ENCODE assay signal across 17 cellular contexts in the genomic region with DNA sequence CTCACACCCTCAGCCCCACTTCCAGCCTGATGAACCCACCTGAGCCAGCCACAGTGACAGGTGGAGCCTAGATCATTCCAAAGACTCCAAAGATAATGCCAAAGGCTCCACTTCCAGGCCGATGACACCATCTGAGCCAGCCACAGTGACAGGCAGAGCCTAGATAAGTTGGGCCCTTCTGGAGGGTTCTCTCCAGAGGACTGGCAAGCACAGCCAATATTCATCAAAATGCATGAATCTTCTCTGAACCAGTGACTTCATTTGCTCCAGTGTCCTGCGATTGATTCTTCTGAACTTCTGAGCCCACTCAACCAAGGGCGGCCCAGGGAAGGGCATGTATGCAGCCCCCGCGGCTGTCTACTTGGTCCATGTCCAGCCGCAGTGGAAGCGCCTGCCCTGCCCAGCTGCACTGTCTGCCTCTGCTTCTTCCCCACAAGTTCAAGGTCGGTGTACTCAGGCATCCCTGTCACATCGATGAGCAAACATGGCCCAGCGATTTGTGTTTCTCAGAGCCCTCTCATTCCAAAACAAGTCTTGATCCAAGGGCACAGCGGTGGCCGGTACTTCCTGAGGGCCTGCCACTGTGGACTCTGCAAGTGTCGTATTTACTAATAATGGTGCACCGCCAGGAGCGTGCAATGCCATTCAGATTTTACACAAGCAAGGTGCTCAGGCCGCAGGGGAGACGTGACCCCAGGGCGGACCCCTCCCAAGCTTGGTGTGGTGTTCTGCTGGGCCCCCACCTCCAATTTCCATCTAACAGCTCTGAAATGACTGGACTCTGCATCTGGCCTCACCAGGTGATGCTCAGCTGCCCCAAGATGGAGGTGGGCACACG.
DNase-seq lines count a peak whose midpoint lies in the region; ATAC-seq, FAIRE-seq and TF ChIP-seq lines count a peak whose summit lies in the region.
"Had no signal": no experiment of that assay in that cellular context is flagged by ENCODE, and none has a peak within 500 bp of the region (broad histone marks: within the 10 kb centered on the region; RNA-seq: fewer than 3 reads in every experiment).

No MANE protein-coding gene starts in this region.

- H3K27me3 ChIP-seq in BLaER1 treated with 17β-estradiol and CSF1 and Interleukin-3, amounts not matched to agents 10 nM and 100 nM: no peaks in the 10 kb centered on the region
- no peaks in the 10 kb centered on the region for H3K27me3 ChIP-seq in WERI-Rb-1 (ENCODE audit: insufficient read depth, low read depth, severe bottlenecking)
- H3K27me3 ChIP-seq in neuronal stem cell (ENCODE audit: control insufficient read depth in 3 of 3, insufficient read depth in 3 of 3, low read depth in 1 of 3, low read length in 3 of 3): no peaks in the 10 kb centered on the region
- no peaks in the 10 kb centered on the region for H3K27me3 ChIP-seq in body of pancreas

- no peak overlapping the region for H3K4me3 Mint-ChIP-seq in Calu3 (ENCODE audit: low read depth, unreplicated experiment)
- H3K4me3 Mint-ChIP-seq: CD4-positive, CD25-positive, alpha-beta regulatory T cell; HFFc6 had no signal

- H2BK5ac ChIP-seq in neuronal stem cell (ENCODE audit: low read length): no peak overlapping the region

- H3K27ac ChIP-seq in BLaER1 treated with 17β-estradiol and CSF1 and Interleukin-3, amounts not matched to agents 10 nM and 100 nM: no peak overlapping the region
- 0 out of 2 replicates have a peak overlapping the region, but pooled peaks have one; percentile 17 for H3K27ac ChIP-seq in WERI-Rb-1
- no peak overlapping the region for H3K27ac ChIP-seq in neuronal stem cell (replicated peaks; ENCODE audit: low read length)
- H3K27ac ChIP-seq in body of pancreas: no peak overlapping the region

- H3K79me1 ChIP-seq in neuronal stem cell (ENCODE audit: low read depth, low read length): peaks cover 24% of the 10 kb centered on the region

- no CpG with 5 or more reads among the region's 19 CpGs for WGBS in neuronal stem cell (ENCODE audit: extremely low coverage in 2 of 2, insufficient read length in 2 of 2, insufficient replicate concordance in 1 of 2), 2 donors
- 79 to 87% methylated on average over 11 to 19 of the region's 19 CpGs for WGBS in body of pancreas, 2 donors

- peak overlapping the region in 8 of 11 experiments; percentile 67 to 91 (median 81); a peak in 12 of 22 replicates for H3K4me2 ChIP-seq in BLaER1 treated with 17β-estradiol and CSF1 and Interleukin-3, amounts not matched to agents 10 nM and 100 nM
- no peak overlapping the region for H3K4me2 ChIP-seq in neuronal stem cell (ENCODE audit: insufficient read depth, low read length, poor library complexity, severe bottlenecking)

- no peak overlapping the region for H4K91ac ChIP-seq in neuronal stem cell (ENCODE audit: low read depth, low read length, poor library complexity)

- no peak overlapping the region for H3K4me3 ChIP-seq in BLaER1 treated with 17β-estradiol and CSF1 and Interleukin-3, amounts not matched to agents 10 nM and 100 nM
- H3K4me3 ChIP-seq in WERI-Rb-1 (ENCODE audit: low read depth, low read length) (no peak overlapping the region), neuronal stem cell (ENCODE audit: low read length in 2 of 2) (no peak overlapping the region), body of pancreas (no peak overlapping the region)

- no peak overlapping the region for H2BK120ac ChIP-seq in neuronal stem cell (ENCODE audit: low read depth, low read length)

- no peak overlapping the region for H3K14ac ChIP-seq in neuronal stem cell (ENCODE audit: low read length)

- H3K18ac ChIP-seq in neuronal stem cell (ENCODE audit: low read length): peak overlapping the region; percentile 84

- H3K23ac ChIP-seq in neuronal stem cell (ENCODE audit: low read depth, low read length, poor library complexity): peak overlapping the region; percentile 50

- H3K27me3 Mint-ChIP-seq in Calu3 (ENCODE audit: unreplicated experiment): no peaks in the 10 kb centered on the region
- H3K27me3 Mint-ChIP-seq: CD4-positive, CD25-positive, alpha-beta regulatory T cell had no signal

- no peak overlapping the region for H3K9ac ChIP-seq in BLaER1 treated with 17β-estradiol and CSF1 and Interleukin-3, amounts not matched to agents 10 nM and 100 nM
- no peak overlapping the region for H3K9ac ChIP-seq in neuronal stem cell (ENCODE audit: low read depth, low read length, poor library complexity)

- no peak overlapping the region for H3K27ac Mint-ChIP-seq in Calu3 (ENCODE audit: unreplicated experiment)
- H3K27ac Mint-ChIP-seq: HFFc6 had no signal

- no peak overlapping the region for H2AFZ ChIP-seq in neuronal stem cell (ENCODE audit: low read length)

- peak overlapping the region; percentile 61 for H2BK12ac ChIP-seq in neuronal stem cell (ENCODE audit: low read length)

- peak overlapping the region; percentile 68 for H2AK5ac ChIP-seq in neuronal stem cell (ENCODE audit: low read depth, low read length)

- H4K20me1 ChIP-seq in BLaER1 treated with 17β-estradiol and CSF1 and Interleukin-3, amounts not matched to agents 10 nM and 100 nM: peaks cover 56 to 100% (median 96%) of the 10 kb centered on the region in 11 experiments; a peak in 21 of 22 replicates

- H3K4me1 ChIP-seq in BLaER1 treated with 17β-estradiol and CSF1 and Interleukin-3, amounts not matched to agents 10 nM and 100 nM: peaks cover 34 to 82% (median 63%) of the 10 kb centered on the region in 10 experiments
- H3K4me1 ChIP-seq in neuronal stem cell (ENCODE audit: control insufficient read depth in 2 of 2, insufficient read depth in 1 of 2, low read depth in 1 of 2, low read length in 2 of 2) (peaks cover 58 to 65% of the 10 kb centered on the region in 2 donors), body of pancreas (peaks cover 51% of the 10 kb centered on the region)

- H3K4me1 Mint-ChIP-seq in Calu3 (ENCODE audit: low read depth, unreplicated experiment): peaks cover 8% of the 10 kb centered on the region

- H4K8ac ChIP-seq in neuronal stem cell (ENCODE audit: low read depth, low read length): no peak overlapping the region

- DNase-seq in WERI-Rb-1 (no peak), left lobe of liver (ENCODE audit: low spot score) (peak; percentile 87), neuronal stem cell (ENCODE audit: low spot score) (no peak), Calu3 (no peak), body of pancreas (no peak), GM12892 (ENCODE audit: insufficient read length) (no peak), cardiac septum (ENCODE audit: low spot score) (no peak)
- DNase-seq: CD4-positive, CD25-positive, alpha-beta regulatory T cell; DND-41; GF-D8; GOT3; HFFc6; Karpas-422; NCI-H2029; NCI-H524 treated with DMSO at 0.1 percent for 48 hours had no signal

- CTCF ChIA-PET in Calu3 (lab: Charles Lee): no interaction called here

- TF ChIP-seq CTCF in WERI-Rb-1 (IDR thresholded peaks at IDR 0.05; ENCODE audit: low read depth, low read length) (no peak), Calu3 (IDR thresholded peaks at IDR 0.05; ENCODE audit: unreplicated experiment) (no peak), body of pancreas (IDR thresholded peaks at IDR 0.05) (no peak)

- H3K4ac ChIP-seq in neuronal stem cell (ENCODE audit: low read length): no peak overlapping the region

- intact Hi-C loops in Calu3 (cut with micrococcal nuclease; ENCODE audit: unreplicated experiment) (no loop called here), body of pancreas (cut with DNase I) (no loop called here), cardiac septum (cut with DNase I) (no loop called here)

- FAIRE-seq in GM12892 (lab: Jason Lieb, UNC): no peak
- FAIRE-seq: A204.1 had no signal

- H3K36me3 ChIP-seq in BLaER1 treated with 17β-estradiol and CSF1 and Interleukin-3, amounts not matched to agents 10 nM and 100 nM: no peaks in the 10 kb centered on the region
- H3K36me3 ChIP-seq in WERI-Rb-1: no peaks in the 10 kb centered on the region; the same call in none of the 2 replicates
- no peaks in the 10 kb centered on the region for H3K36me3 ChIP-seq in neuronal stem cell (replicated peaks in 1 of 2; ENCODE audit: control insufficient read depth in 2 of 2, insufficient read depth in 2 of 2, low read length in 2 of 2)
- no peaks in the 10 kb centered on the region for H3K36me3 ChIP-seq in body of pancreas (replicated peaks in 1 of 2; ENCODE audit: insufficient read depth in 1 of 2, low read depth in 2 of 2)

- H2BK15ac ChIP-seq in neuronal stem cell (ENCODE audit: low read length): no peak overlapping the region

- no peaks in the 10 kb centered on the region for H3K9me3 Mint-ChIP-seq in Calu3 (ENCODE audit: low read depth, unreplicated experiment)
- H3K9me3 Mint-ChIP-seq: CD4-positive, CD25-positive, alpha-beta regulatory T cell; HFFc6 had no signal

- BruUV-seq in Calu3 (replicated peaks; lab: Mats Ljungman, UMichigan): no TSS peak

- TF ChIP-seq POLR2A in body of pancreas (IDR thresholded peaks at IDR 0.05): no peak
- TF ChIP-seq POLR2A in GM12892 (IDR thresholded peaks at IDR 0.05; ENCODE audit: low read depth, low read length): no peak

- peak; percentile 36 for ATAC-seq in left lobe of liver
- no peak for ATAC-seq in body of pancreas

- no peaks in the 10 kb centered on the region for H3K9me3 ChIP-seq in BLaER1 treated with 17β-estradiol and CSF1 and Interleukin-3, amounts not matched to agents 10 nM and 100 nM (replicated peaks in 1 of 11)
- H3K9me3 ChIP-seq in WERI-Rb-1 (ENCODE audit: severe bottlenecking): no peaks in the 10 kb centered on the region
- no peaks in the 10 kb centered on the region for H3K9me3 ChIP-seq in neuronal stem cell (replicated peaks in 1 of 2; ENCODE audit: control insufficient read depth in 2 of 2, insufficient read depth in 1 of 2, low read depth in 1 of 2, low read length in 2 of 2)
- no peaks in the 10 kb centered on the region for H3K9me3 ChIP-seq in body of pancreas

- peaks cover 3% of the 10 kb centered on the region for H3K36me3 Mint-ChIP-seq in Calu3 (ENCODE audit: insufficient read depth, unreplicated experiment)
- H3K36me3 Mint-ChIP-seq: CD4-positive, CD25-positive, alpha-beta regulatory T cell had no signal
